ENCODE assay signal across 23 cellular contexts in the genomic region with DNA sequence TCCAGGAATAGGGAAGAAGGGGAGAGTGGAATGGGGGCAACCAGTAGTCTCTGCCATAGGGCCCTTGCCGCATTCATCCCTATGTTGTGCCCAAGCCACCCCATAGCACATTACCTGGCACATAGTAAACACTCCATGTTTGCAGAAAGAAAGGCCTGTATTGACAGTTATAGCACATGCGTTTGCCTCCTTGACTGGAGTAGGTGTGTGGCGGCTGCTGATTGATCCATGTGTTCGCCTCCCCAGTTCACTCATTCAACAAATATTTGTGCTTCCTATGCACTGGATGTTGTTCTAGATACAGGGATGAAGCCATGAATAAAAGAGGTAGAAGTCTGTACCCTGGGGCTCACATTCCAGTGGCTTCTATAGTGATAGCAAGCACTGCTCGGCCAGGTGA. TPM values are rescaled to one million over a fixed set of nuclear protein-coding genes. Genes with fewer than 3 reads are reported as not detected.
DNase-seq lines count a peak whose midpoint lies in the region; ATAC-seq and TF ChIP-seq lines count a peak whose summit lies in the region.
"Had no signal": no experiment of that assay in that cellular context is flagged by ENCODE, and none has a peak within 500 bp of the region (broad histone marks: within the 10 kb centered on the region; RNA-seq: fewer than 3 reads in every experiment).

No MANE protein-coding gene starts in this region.

- peaks cover 88% of the 10 kb centered on the region for H3K4me1 Mint-ChIP-seq in activated T-cell treated with anti-CD3 and anti-CD28 coated beads, Interleukin-2, amount 50 U/mL, for 4 hours (ENCODE audit: low read depth)
- peaks cover 85% of the 10 kb centered on the region for H3K4me1 Mint-ChIP-seq in activated T-cell treated with anti-CD3 and anti-CD28 coated beads, Interleukin-2, amount 50 U/mL, for 72 hours (ENCODE audit: low read depth)
- peaks cover 77% of the 10 kb centered on the region for H3K4me1 Mint-ChIP-seq in CD4-positive, alpha-beta T cell (ENCODE audit: low read depth)
- peaks cover 57% of the 10 kb centered on the region for H3K4me1 Mint-ChIP-seq in activated T-helper 17 cell treated with anti-CD3 and anti-CD28 coated beads, Interleukin-2, amount 50 U/mL, for 72 hours
- H3K4me1 Mint-ChIP-seq in naive thymus-derived CD8-positive, alpha-beta T cell = peaks cover 42 to 87% (median 78%) of the 10 kb centered on the region in 4 donors

- H3K9me3 ChIP-seq in CD4-positive, alpha-beta T cell (ENCODE audit: control insufficient read depth, low read length) = no peaks in the 10 kb centered on the region
- H3K9me3 ChIP-seq: SJCRH30 had no signal

- no peak for TF ChIP-seq CTCF in CD4-positive, alpha-beta T cell (IDR thresholded peaks at IDR 0.05)
- TF ChIP-seq CTCF in foreskin fibroblast (IDR thresholded peaks at IDR 0.05; ENCODE audit: low read depth, low read length) = no peak

- POLR2A ChIA-PET in CD4-positive, alpha-beta T cell (lab: Charles Lee) = interaction anchor here (7.2 kb wide), 1 partner anchor 16 kb away, joined by 330 read pairs; a partner anchor contains a TSS
- POLR2A ChIA-PET in naive thymus-derived CD8-positive, alpha-beta T cell (lab: Charles Lee) = interaction anchor here (4.7 to 10.5 kb wide), 2 partner anchors 15 to 17 kb away, joined by 54 to 330 read pairs; a partner anchor contains a TSS

- H3K27ac ChIP-seq in CD4-positive, alpha-beta T cell (ENCODE audit: low read depth, low read length) = no peak overlapping the region
- H3K27ac ChIP-seq: SJCRH30 had no signal

- H3K4me3 ChIP-seq in foreskin fibroblast (ENCODE audit: low read depth in 1 of 2, low read length in 2 of 2) = no peak overlapping the region
- H3K4me3 ChIP-seq: GM12878, SJCRH30 had no signal

- peak overlapping the region; percentile 85 for H3K4me3 Mint-ChIP-seq in activated T-cell treated with anti-CD3 and anti-CD28 coated beads, Interleukin-2, amount 50 U/mL, for 4 hours
- peak overlapping the region in 1 of 2 donors; percentile 87 for H3K4me3 Mint-ChIP-seq in activated T-cell treated with anti-CD3 and anti-CD28 coated beads, Interleukin-2, amount 50 U/mL, for 72 hours
- peak overlapping the region; percentile 83 for H3K4me3 Mint-ChIP-seq in CD4-positive, alpha-beta T cell
- peak overlapping the region; percentile 70 for H3K4me3 Mint-ChIP-seq in activated T-helper 17 cell treated with anti-CD3 and anti-CD28 coated beads, Interleukin-2, amount 50 U/mL, for 72 hours
- H3K4me3 Mint-ChIP-seq in naive thymus-derived CD8-positive, alpha-beta T cell = peak overlapping the region in 6 of 10 donors; percentile 68 to 94 (median 84)
- H3K4me3 Mint-ChIP-seq: CD14-positive monocyte, H9, HFFc6 had no signal

- H3K27me3 ChIP-seq in CD4-positive, alpha-beta T cell (ENCODE audit: control insufficient read depth, insufficient read depth, low read length) = no peaks in the 10 kb centered on the region

- CTCF ChIA-PET in CD4-positive, alpha-beta T cell (lab: Charles Lee) = interaction anchor here (1.3 to 6.6 kb wide), 2 partner anchors 16 to 28 kb away, joined by 3 to 101 read pairs; a partner anchor contains a TSS

- H3K9me3 Mint-ChIP-seq in activated T-cell treated with anti-CD3 and anti-CD28 coated beads, Interleukin-2, amount 50 U/mL, for 4 hours = no peaks in the 10 kb centered on the region
- no peaks in the 10 kb centered on the region for H3K9me3 Mint-ChIP-seq in activated T-cell treated with anti-CD3 and anti-CD28 coated beads, Interleukin-2, amount 50 U/mL, for 72 hours
- no peaks in the 10 kb centered on the region for H3K9me3 Mint-ChIP-seq in CD4-positive, alpha-beta T cell
- no peaks in the 10 kb centered on the region for H3K9me3 Mint-ChIP-seq in activated T-helper 17 cell treated with anti-CD3 and anti-CD28 coated beads, Interleukin-2, amount 50 U/mL, for 72 hours
- H3K9me3 Mint-ChIP-seq in naive thymus-derived CD8-positive, alpha-beta T cell = no peaks in the 10 kb centered on the region
- H3K9me3 Mint-ChIP-seq: H9, HFFc6 had no signal

- no peak for ATAC-seq in activated T-cell treated with anti-CD3 and anti-CD28 coated beads, Interleukin-2, amount 50 U/mL, for 4 hours
- ATAC-seq in activated T-cell treated with anti-CD3 and anti-CD28 coated beads, Interleukin-2, amount 50 U/mL, for 72 hours (replicated peaks in 1 of 2) = no peak
- no peak for ATAC-seq in CD4-positive, alpha-beta T cell (ENCODE audit: poor library complexity)
- ATAC-seq in activated T-helper 17 cell treated with anti-CD3 and anti-CD28 coated beads, Interleukin-2, amount 50 U/mL, for 72 hours (replicated peaks) = no peak
- no peak for ATAC-seq in naive thymus-derived CD8-positive, alpha-beta T cell
- ATAC-seq: GM12878 had no signal

- intact Hi-C loops in CD4-positive, alpha-beta T cell (cut with DNase I, micrococcal nuclease) = loop anchor here (5.0 kb wide), 4 partner anchors 37 to 1792 kb away; no protein-coding TSS in a partner anchor

- no peak for DNase-seq in activated T-cell treated with anti-CD3 and anti-CD28 coated beads, Interleukin-2, amount 50 U/mL, for 4 hours
- no peak for DNase-seq in activated T-cell treated with anti-CD3 and anti-CD28 coated beads, Interleukin-2, amount 50 U/mL, for 72 hours
- DNase-seq in CD4-positive, alpha-beta T cell = no peak
- peak in 1 of 10 donors; percentile 8 for DNase-seq in naive thymus-derived CD8-positive, alpha-beta T cell
- no peak for DNase-seq in foreskin fibroblast
- no peak for DNase-seq in amniotic stem cell (lab: John Stamatoyannopoulos, UW)
- DNase-seq: AML-193, DND-41, H9, HFFc6, KBM-7, MM.1S, NCI-H1092, NCI-H1436, NCI-H187 treated with DMSO at 0.1 percent for 48 hours, NCI-H2107, NCI-H446 treated with DMSO at 0.1 percent for 48 hours, NCI-H526 treated with DMSO at 0.1 percent for 48 hours, OCI-M1, SJCRH30 had no signal

- no peak overlapping the region for H3K27ac Mint-ChIP-seq in activated T-cell treated with anti-CD3 and anti-CD28 coated beads, Interleukin-2, amount 50 U/mL, for 72 hours
- H3K27ac Mint-ChIP-seq in CD4-positive, alpha-beta T cell = peak overlapping the region; percentile 97
- no peak overlapping the region for H3K27ac Mint-ChIP-seq in activated T-helper 17 cell treated with anti-CD3 and anti-CD28 coated beads, Interleukin-2, amount 50 U/mL, for 72 hours
- H3K27ac Mint-ChIP-seq in naive thymus-derived CD8-positive, alpha-beta T cell = peak overlapping the region in 7 of 10 donors; percentile 59 to 100 (median 77)
- H3K27ac Mint-ChIP-seq: CD14-positive monocyte, H9, HFFc6 had no signal

- peaks cover 5% of the 10 kb centered on the region for H3K36me3 Mint-ChIP-seq in activated T-cell treated with anti-CD3 and anti-CD28 coated beads, Interleukin-2, amount 50 U/mL, for 4 hours (ENCODE audit: insufficient read depth)
- H3K36me3 Mint-ChIP-seq in activated T-cell treated with anti-CD3 and anti-CD28 coated beads, Interleukin-2, amount 50 U/mL, for 72 hours (ENCODE audit: insufficient read depth in 2 of 2) = peaks cover 0 to 2% of the 10 kb centered on the region in 2 donors
- peaks cover 33% of the 10 kb centered on the region for H3K36me3 Mint-ChIP-seq in CD4-positive, alpha-beta T cell (ENCODE audit: low read depth)
- no peaks in the 10 kb centered on the region for H3K36me3 Mint-ChIP-seq in activated T-helper 17 cell treated with anti-CD3 and anti-CD28 coated beads, Interleukin-2, amount 50 U/mL, for 72 hours (ENCODE audit: low read depth)
- no peaks in the 10 kb centered on the region for H3K36me3 Mint-ChIP-seq in naive thymus-derived CD8-positive, alpha-beta T cell
- H3K36me3 Mint-ChIP-seq: CD14-positive monocyte had no signal

- no peaks in the 10 kb centered on the region for H3K27me3 Mint-ChIP-seq in activated T-cell treated with anti-CD3 and anti-CD28 coated beads, Interleukin-2, amount 50 U/mL, for 4 hours (ENCODE audit: low read depth)
- peaks cover 8% of the 10 kb centered on the region for H3K27me3 Mint-ChIP-seq in activated T-cell treated with anti-CD3 and anti-CD28 coated beads, Interleukin-2, amount 50 U/mL, for 72 hours (ENCODE audit: low read depth)
- no peaks in the 10 kb centered on the region for H3K27me3 Mint-ChIP-seq in CD4-positive, alpha-beta T cell
- H3K27me3 Mint-ChIP-seq in activated T-helper 17 cell treated with anti-CD3 and anti-CD28 coated beads, Interleukin-2, amount 50 U/mL, for 72 hours = no peaks in the 10 kb centered on the region
- H3K27me3 Mint-ChIP-seq in naive thymus-derived CD8-positive, alpha-beta T cell = no peaks in the 10 kb centered on the region

RNA-seq across cellular contexts. Expression of a gene that starts 19.8 kb away (rescaled TPM):
- 10 to 100 TPM; 49.3 to 52.2 (median 52.2) TPM for total RNA-seq in activated T-cell treated with anti-CD3 and anti-CD28 coated beads, Interleukin-2, amount 50 U/mL, for 4 hours
- 10 to 100 TPM; 32.2 to 36.4 TPM for total RNA-seq in activated T-cell treated with anti-CD3 and anti-CD28 coated beads, Interleukin-2, amount 50 U/mL, for 72 hours
- 1 to 10 TPM; 7.3 to 8.0 TPM for total RNA-seq in CD4-positive, alpha-beta T cell
- total RNA-seq in activated T-helper 17 cell treated with anti-CD3 and anti-CD28 coated beads, Interleukin-2, amount 50 U/mL, for 72 hours = 10 to 100 TPM; 39.2 to 78.5 TPM
- total RNA-seq in naive thymus-derived CD8-positive, alpha-beta T cell = 10 to 100 TPM; 17.9 TPM
- 10 to 100 TPM; 64.3 to 74.7 (median 69.3) TPM for polyA plus RNA-seq in naive thymus-derived CD8-positive, alpha-beta T cell

Comparison
In these comparisons a context has a peak if more than half of its experiments do, and no peak if none do; other contexts are left out.
1. H3K27ac Mint-ChIP-seq: peak in CD4-positive, alpha-beta T cell (single experiment) and naive thymus-derived CD8-positive, alpha-beta T cell (7 of 10); none in activated T-cell treated with anti-CD3 and anti-CD28 coated beads, Interleukin-2, amount 50 U/mL, for 72 hours (single experiment) and activated T-helper 17 cell treated with anti-CD3 and anti-CD28 coated beads, Interleukin-2, amount 50 U/mL, for 72 hours (single experiment).